In the genomic region with DNA sequence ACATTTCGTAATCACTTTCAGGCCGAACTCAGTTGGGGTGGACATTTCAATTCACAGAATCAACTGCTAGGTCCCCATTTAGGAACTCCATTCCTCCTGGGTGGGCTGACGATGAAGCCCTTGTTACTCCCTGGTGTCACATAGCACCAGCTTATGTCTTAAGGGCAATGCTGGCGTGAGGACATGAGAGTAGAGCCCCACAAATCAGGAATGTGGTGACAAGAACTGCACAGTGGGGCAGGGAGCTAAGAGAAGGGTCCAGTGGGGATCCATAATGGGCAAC, we compare ENCODE assay signal across 2 cellular contexts.
TF ChIP-seq lines count a peak whose summit lies in the region.

No MANE protein-coding gene starts in this region.

TF ChIP-seq in HepG2, 621 proteins besides CTCF, POLR2A, EP300 and RAD21:
- TF ChIP-seq RBM39 (IDR thresholded peaks at IDR 0.05; ENCODE audit: low read depth, low read length, poor library complexity, severe bottlenecking) (no peak), CEBPB (IDR thresholded peaks at IDR 0.05; ENCODE audit: borderline replicate concordance, low read depth, low read length) (peak; percentile 47; the same call in 1 of the 2 replicates)

TF ChIP-seq in H1, 55 proteins besides CTCF, POLR2A, EP300 and RAD21:
- TF ChIP-seq HDAC6 (IDR thresholded peaks at IDR 0.05; ENCODE audit: low read depth, low read length) (no peak), RBBP5 (IDR thresholded peaks at IDR 0.05; ENCODE audit: borderline replicate concordance, low read depth, low read length) (no peak), GTF2F1 (IDR thresholded peaks at IDR 0.05; ENCODE audit: borderline replicate concordance, low read depth, low read length) (no peak), JUN (IDR thresholded peaks at IDR 0.05; ENCODE audit: low read depth, low read length) (no peak), SUZ12 (IDR thresholded peaks at IDR 0.05; ENCODE audit: low read length) (no peak), CREB1 (IDR thresholded peaks at IDR 0.05) (no peak)
